Comparison of ENCODE assay signal across 18 cellular contexts in genomic region chr2:38290332-38290731, GRCh38.
DNase-seq lines count a peak whose midpoint lies in the region; ATAC-seq, FAIRE-seq and TF ChIP-seq lines count a peak whose summit lies in the region.
"Had no signal": no experiment of that assay in that cellular context is flagged by ENCODE, and none has a peak within 500 bp of the region (broad histone marks: within the 10 kb centered on the region; RNA-seq: fewer than 3 reads in every experiment).

No MANE protein-coding gene starts in this region.

- no peak for FAIRE-seq in HepG2 (lab: Jason Lieb, UNC)
- FAIRE-seq: D721Med, G401.6, GM12892 had no signal

- no peak overlapping the region for H3K4me2 ChIP-seq in HepG2 (ENCODE audit: low read depth, low read length)
- H3K4me2 ChIP-seq: BLaER1 treated with 17β-estradiol and CSF1 and Interleukin-3, amounts not matched to agents 10 nM and 100 nM had no signal

- no peaks in the 10 kb centered on the region for H3K4me1 ChIP-seq in HepG2 (ENCODE audit: insufficient read depth, low read length)
- H3K4me1 ChIP-seq in right lobe of liver: no peaks in the 10 kb centered on the region
- no peaks in the 10 kb centered on the region for H3K4me1 ChIP-seq in Panc1 (ENCODE audit: control insufficient read depth, insufficient read depth, low read length)
- H3K4me1 ChIP-seq in breast epithelium: no peaks in the 10 kb centered on the region
- H3K4me1 ChIP-seq: BLaER1 treated with 17β-estradiol and CSF1 and Interleukin-3, amounts not matched to agents 10 nM and 100 nM had no signal

- 16% methylated on average over 4 of the region's 4 CpGs for WGBS in HepG2 (ENCODE audit: low lambda C conversion rate)
- WGBS in right lobe of liver (ENCODE audit: insufficient coverage, low coverage, low lambda C conversion rate, missing lambda C conversion rate): 43% methylated on average over 4 of the region's 4 CpGs

- no peaks in the 10 kb centered on the region for H4K20me1 ChIP-seq in HepG2 (ENCODE audit: insufficient read depth, low read length)
- H4K20me1 ChIP-seq: BLaER1 treated with 17β-estradiol and CSF1 and Interleukin-3, amounts not matched to agents 10 nM and 100 nM had no signal

- no peak overlapping the region for H3K9ac ChIP-seq in HepG2 (ENCODE audit: insufficient read depth, low read depth, low read length)
- H3K9ac ChIP-seq: BLaER1 treated with 17β-estradiol and CSF1 and Interleukin-3, amounts not matched to agents 10 nM and 100 nM had no signal

- H3K4me3 ChIP-seq in HepG2 (replicated peaks in 1 of 3; ENCODE audit: insufficient read depth in 1 of 3, low read depth in 2 of 3, low read length in 3 of 3): no peak overlapping the region
- no peak overlapping the region for H3K4me3 ChIP-seq in right lobe of liver
- H3K4me3 ChIP-seq in Panc1 (ENCODE audit: low read depth in 2 of 2, low read length in 2 of 2): no peak overlapping the region
- no peak overlapping the region for H3K4me3 ChIP-seq in breast epithelium
- H3K4me3 ChIP-seq: BLaER1 treated with 17β-estradiol and CSF1 and Interleukin-3, amounts not matched to agents 10 nM and 100 nM had no signal

- TF ChIP-seq EP300 in HepG2 (IDR thresholded peaks at IDR 0.05; ENCODE audit: low read depth in 2 of 2, low read length in 2 of 2) (no peak), HepG2 (CRISPR knock-in tag; IDR thresholded peaks at IDR 0.05; ENCODE audit: borderline replicate concordance) (no peak)

- TF ChIP-seq POLR2A in HepG2 (IDR thresholded peaks at IDR 0.05; ENCODE audit: insufficient read depth in 1 of 2, low read depth in 2 of 2, low read length in 2 of 2) (no peak), right lobe of liver (IDR thresholded peaks at IDR 0.05) (no peak), breast epithelium (IDR thresholded peaks at IDR 0.05) (no peak)

- BruUV-seq in HepG2 (replicated peaks; lab: Mats Ljungman, UMichigan) (no TSS peak), Panc1 (replicated peaks; lab: Mats Ljungman, UMichigan) (no TSS peak)

- ATAC-seq in HepG2 (peak; percentile 30), right lobe of liver (no peak), Panc1 (0 out of 2 replicates have a peak, but pooled peaks have one; percentile 23), left colon (peak; percentile 91)

- no peak overlapping the region for H2AFZ ChIP-seq in HepG2 (ENCODE audit: low read length)

- CTCF ChIA-PET in HepG2 (lab: Yijun Ruan, JAX; ENCODE audit: low intra/inter-chr PET ratio, low total read pairs) (no interaction called here), Panc1 (lab: Charles Lee) (no interaction called here)

- TF ChIP-seq CTCF in HepG2 (CRISPR knock-in tag; IDR thresholded peaks at IDR 0.05): no peak
- TF ChIP-seq CTCF in right lobe of liver (IDR thresholded peaks at IDR 0.05): no peak
- TF ChIP-seq CTCF in Panc1 (IDR thresholded peaks at IDR 0.05): no peak
- no peak for TF ChIP-seq CTCF in breast epithelium (IDR thresholded peaks at IDR 0.05)

- no peaks in the 10 kb centered on the region; a peak in 1 of 5 replicates for H3K36me3 ChIP-seq in HepG2 (replicated peaks in 1 of 2; ENCODE audit: control insufficient read depth in 1 of 2, insufficient read depth in 2 of 2, low read length in 2 of 2)
- H3K36me3 ChIP-seq in right lobe of liver: peaks cover 0 to 2% (median 0%) of the 10 kb centered on the region in 4 donors
- H3K36me3 ChIP-seq in Panc1 (ENCODE audit: control insufficient read depth, insufficient read depth, low read length): peaks cover 5% of the 10 kb centered on the region; the same call in 1 of the 2 replicates
- H3K36me3 ChIP-seq in breast epithelium: no peaks in the 10 kb centered on the region

- H3K27ac ChIP-seq in HepG2 (ENCODE audit: extremely low read length, insufficient read depth, low read length) (no peak overlapping the region), right lobe of liver (no peak overlapping the region), Panc1 (ENCODE audit: low read length) (no peak overlapping the region), breast epithelium (no peak overlapping the region)
- H3K27ac ChIP-seq: BLaER1 treated with 17β-estradiol and CSF1 and Interleukin-3, amounts not matched to agents 10 nM and 100 nM had no signal

- intact Hi-C loops in HepG2 (cut with micrococcal nuclease; ENCODE audit: unreplicated experiment): no loop called here
- intact Hi-C loops in right lobe of liver (cut with DNase I): no loop called here
- intact Hi-C loops in Panc1 (cut with micrococcal nuclease; ENCODE audit: unreplicated experiment): no loop called here
- intact Hi-C loops in left colon (cut with DNase I, micrococcal nuclease): no loop called here
- intact Hi-C loops in breast epithelium (cut with DNase I; ENCODE audit: low total_unique reads): no loop called here

- H3K79me2 ChIP-seq in HepG2 (ENCODE audit: insufficient read depth, low read length): no peaks in the 10 kb centered on the region

- in situ Hi-C loops in HepG2 (cut with HindIII; ENCODE audit: extremely low pct_ligation_motif_present, low pct_unique_long_range_greater_than_20kb): no loop called here
- in situ Hi-C loops in Panc1 (cut with HindIII; ENCODE audit: low pct_unique_long_range_greater_than_20kb, low sequenced_read_pairs): no loop called here

- H3K9me3 ChIP-seq in HepG2 (ENCODE audit: low read length): no peaks in the 10 kb centered on the region
- no peaks in the 10 kb centered on the region for H3K9me3 ChIP-seq in right lobe of liver
- no peaks in the 10 kb centered on the region for H3K9me3 ChIP-seq in Panc1 (ENCODE audit: control insufficient read depth, insufficient read depth, low read depth, low read length)
- no peaks in the 10 kb centered on the region for H3K9me3 ChIP-seq in breast epithelium
- H3K9me3 ChIP-seq: BLaER1 treated with 17β-estradiol and CSF1 and Interleukin-3, amounts not matched to agents 10 nM and 100 nM had no signal

- DNase-seq in HepG2 (ENCODE audit: low spot score) (no peak), right lobe of liver (no peak), Panc1 (ENCODE audit: low read depth, low spot score) (no peak), left colon (no peak), breast epithelium (ENCODE audit: low spot score in 2 of 2) (no peak), iPS-NIHi7 (ENCODE audit: extremely low spot score) (no peak), foreskin melanocyte (no peak)
- DNase-seq: ACHN; CD4-positive, alpha-beta T cell; DMS153; DMS79 treated with DMSO at 0.1 percent for 48 hours; EL; HCEC 1CT; HFFc6 had no signal

- POLR2A ChIA-PET in HepG2 (lab: Yijun Ruan, JAX) (no interaction called here), Panc1 (lab: Charles Lee) (no interaction called here)

- no peak for TF ChIP-seq RAD21 in HepG2 (CRISPR knock-in tag; IDR thresholded peaks at IDR 0.05)

- H3K27me3 ChIP-seq in HepG2 (ENCODE audit: control insufficient read depth in 1 of 2, insufficient read depth in 2 of 2, low read length in 2 of 2): no peaks in the 10 kb centered on the region; a peak in 1 of 5 replicates
- no peaks in the 10 kb centered on the region for H3K27me3 ChIP-seq in right lobe of liver
- no peaks in the 10 kb centered on the region for H3K27me3 ChIP-seq in Panc1 (ENCODE audit: control insufficient read depth, insufficient read depth, low read length)
- H3K27me3 ChIP-seq in breast epithelium: no peaks in the 10 kb centered on the region
- H3K27me3 ChIP-seq: BLaER1 treated with 17β-estradiol and CSF1 and Interleukin-3, amounts not matched to agents 10 nM and 100 nM had no signal

TF ChIP-seq in HepG2, 621 proteins besides CTCF, POLR2A, EP300 and RAD21:
- no peak for TF ChIP-seq XBP1 (CRISPR knock-in tag; IDR thresholded peaks at IDR 0.05)
- no peak for TF ChIP-seq SRSF9 (IDR thresholded peaks at IDR 0.05; ENCODE audit: borderline replicate concordance, insufficient read depth, low read depth, low read length, poor library complexity, severe bottlenecking)
- TF ChIP-seq ZFP36L1 (CRISPR knock-in tag; IDR thresholded peaks at IDR 0.05): no peak
- no peak for TF ChIP-seq CSRNP1 (CRISPR knock-in tag; IDR thresholded peaks at IDR 0.05)

Comparison
In these comparisons a context has a peak if more than half of its experiments do, and no peak if none do; other contexts are left out.
1. ATAC-seq: peak in HepG2 (single experiment), Panc1 (single experiment) and left colon (single experiment); none in right lobe of liver (0 of 4).